ENCODE assay signal across 7 cellular contexts in genomic region chr17:72587773-72588511, GRCh38.
A peak's percentile ranks its signal among the peaks of the same experiment; 100 is the strongest.
DNase-seq lines count a peak whose midpoint lies in the region; ATAC-seq and TF ChIP-seq lines count a peak whose summit lies in the region.

No MANE protein-coding gene starts in this region.

- DNase-seq in GM10248 (ENCODE audit: extremely low spot score) (no peak), NCI-H146 treated with DMSO at 0.1 percent for 48 hours (lab: John Stamatoyannopoulos, UW; ENCODE audit: unreplicated experiment) (peak; percentile 46), WTC11 (ENCODE audit: low spot score) (no peak), globus pallidus (ENCODE audit: low spot score) (no peak)
- DNase-seq in activated naive CD4-positive, alpha-beta T cell treated with anti-CD3 and anti-CD28 coated beads, Interleukin-2, amount 50 U/mL, for 72 hours (ENCODE audit: low spot score in 2 of 2), result no peak

- POLR2A ChIA-PET in GM10248 (lab: Yijun Ruan, JAX), result no interaction called here
- POLR2A ChIA-PET in WTC11 (lab: Charles Lee), result no interaction called here

- H3K4me3 Mint-ChIP-seq in nephron (peak overlapping the region in 2 of 3 experiments; percentile 11 to 26), WTC11 (no peak overlapping the region)

- peaks cover 0 to 10% of the 10 kb centered on the region in 2 donors for H3K36me3 Mint-ChIP-seq in activated naive CD4-positive, alpha-beta T cell treated with anti-CD3 and anti-CD28 coated beads, Interleukin-2, amount 50 U/mL, for 72 hours
- no peaks in the 10 kb centered on the region for H3K36me3 Mint-ChIP-seq in nephron (ENCODE audit: low read depth)
- H3K36me3 Mint-ChIP-seq in WTC11, result no peaks in the 10 kb centered on the region

- peaks cover 15% of the 10 kb centered on the region for H3K4me1 Mint-ChIP-seq in nephron
- H3K4me1 Mint-ChIP-seq in WTC11, result peaks cover 37% of the 10 kb centered on the region

- CTCF ChIA-PET in GM10248 (lab: Yijun Ruan, JAX), result interaction anchor here (1.0 to 2.4 kb wide), 5 partner anchors 15 to 48 kb away, joined by 3 to 5 read pairs (median 3); no protein-coding TSS in a partner anchor
- CTCF ChIA-PET in WTC11 (lab: Charles Lee), result interaction anchor here (0.9 to 1.7 kb wide), 5 partner anchors 15 to 31 kb away, joined by 3 to 7 read pairs (median 3); no protein-coding TSS in a partner anchor

- peak; percentile 13 to 44 for ATAC-seq in activated naive CD4-positive, alpha-beta T cell treated with anti-CD3 and anti-CD28 coated beads, Interleukin-2, amount 50 U/mL, for 72 hours
- ATAC-seq in WTC11, result no peak
- ATAC-seq in HG02840 (IDR thresholded peaks at IDR 0.05; ENCODE audit: low FRiP score, unreplicated experiment), result no peak

- peak; percentile 4 for TF ChIP-seq CTCF in GM10248 (IDR thresholded peaks at IDR 0.05; ENCODE audit: control extremely low read depth, extremely low read depth, low read depth, missing control alignments)
- TF ChIP-seq CTCF in nephron (IDR thresholded peaks at IDR 0.05; ENCODE audit: unreplicated experiment in 3 of 3), result no peak
- no peak for TF ChIP-seq CTCF in WTC11 (IDR thresholded peaks at IDR 0.05)

- H3K9me3 Mint-ChIP-seq in activated naive CD4-positive, alpha-beta T cell treated with anti-CD3 and anti-CD28 coated beads, Interleukin-2, amount 50 U/mL, for 72 hours, result no peaks in the 10 kb centered on the region
- H3K9me3 Mint-ChIP-seq in nephron, result no peaks in the 10 kb centered on the region
- H3K9me3 Mint-ChIP-seq in WTC11, result no peaks in the 10 kb centered on the region

- no peak overlapping the region for H3K27ac Mint-ChIP-seq in activated naive CD4-positive, alpha-beta T cell treated with anti-CD3 and anti-CD28 coated beads, Interleukin-2, amount 50 U/mL, for 72 hours
- H3K27ac Mint-ChIP-seq in nephron (peak overlapping the region in 2 of 3 experiments; percentile 12 to 54), WTC11 (no peak overlapping the region)

- H3K27me3 Mint-ChIP-seq in nephron (ENCODE audit: low read depth), result peaks cover 63% of the 10 kb centered on the region
- peaks cover 47% of the 10 kb centered on the region for H3K27me3 Mint-ChIP-seq in WTC11 (ENCODE audit: low read depth)

TF ChIP-seq in WTC11, 78 proteins besides CTCF, POLR2A, EP300 and RAD21:
- TF ChIP-seq E2F5 (CRISPR knock-in tag; IDR thresholded peaks at IDR 0.05) (no peak), PRDM15 (CRISPR knock-in tag; IDR thresholded peaks at IDR 0.05) (no peak), SMAD4 (CRISPR knock-in tag; IDR thresholded peaks at IDR 0.05) (no peak)

Comparison
In these comparisons a context has a peak if more than half of its experiments do, and no peak if none do; other contexts are left out.
1. ATAC-seq: peak in activated naive CD4-positive, alpha-beta T cell treated with anti-CD3 and anti-CD28 coated beads, Interleukin-2, amount 50 U/mL, for 72 hours (2 of 2); none in WTC11 (single experiment) and HG02840 (single experiment).
2. H3K27ac Mint-ChIP-seq: peak in nephron (2 of 3); none in activated naive CD4-positive, alpha-beta T cell treated with anti-CD3 and anti-CD28 coated beads, Interleukin-2, amount 50 U/mL, for 72 hours (0 of 2) and WTC11 (single experiment).